Comparison of ENCODE assay signal across 9 cellular contexts in genomic region chr20:46350201-46350985, GRCh38. TPM values are rescaled to one million over a fixed set of nuclear protein-coding genes. Genes with fewer than 3 reads are reported as not detected.
DNase-seq lines count a peak whose midpoint lies in the region; ATAC-seq and TF ChIP-seq lines count a peak whose summit lies in the region.
"Had no signal": no experiment of that assay in that cellular context is flagged by ENCODE, and none has a peak within 500 bp of the region (broad histone marks: within the 10 kb centered on the region; RNA-seq: fewer than 3 reads in every experiment).

No MANE protein-coding gene starts in this region.

- no peak for TF ChIP-seq CTCF in mammary epithelial cell (conservative IDR thresholded peaks at IDR 0.05 in 1 of 2, IDR thresholded peaks at IDR 0.05 in 1 of 2; ENCODE audit: extremely low read depth in 1 of 2, insufficient read depth in 1 of 2, low read depth in 1 of 2, low read length in 2 of 2)
- no peak for TF ChIP-seq CTCF in neural crest cell (conservative IDR thresholded peaks at IDR 0.05)

- in situ Hi-C loops in mammary epithelial cell (cut with MboI; ENCODE audit: low sequenced_read_pairs in 2 of 2) = no loop called here

- no peaks in the 10 kb centered on the region for H3K36me3 Mint-ChIP-seq in neural crest cell (ENCODE audit: low read depth)

- no peaks in the 10 kb centered on the region for H3K36me3 ChIP-seq in mammary epithelial cell (ENCODE audit: insufficient read depth, low read length)

- dilution Hi-C loops in mammary epithelial cell (cut with HindIII; ENCODE audit: low sequenced_read_pairs) = no loop called here

- H3K4me1 Mint-ChIP-seq in neural crest cell = peaks cover 33% of the 10 kb centered on the region

- no peaks in the 10 kb centered on the region for H3K27me3 Mint-ChIP-seq in neural crest cell (ENCODE audit: low read depth)

- H3K27ac Mint-ChIP-seq in neural crest cell (ENCODE audit: unreplicated experiment) = peak overlapping the region; percentile 99

- peaks cover 11% of the 10 kb centered on the region for H3K4me1 ChIP-seq in mammary epithelial cell (ENCODE audit: insufficient read depth, low read length)

- 49% methylated on average over 9 of the region's 13 CpGs for WGBS in mammary epithelial cell (ENCODE audit: low coverage, missing lambda C conversion rate)

- DNase-seq in ELF-1 (ENCODE audit: low read depth, low spot score) (peak; percentile 87), NCI-H2227 treated with DMSO at 0.1 percent for 48 hours (lab: John Stamatoyannopoulos, UW) (peak; percentile 33), mammary epithelial cell (peak; percentile 40), neural crest cell (ENCODE audit: low read depth, low spot score) (peak; percentile 22), NCI-H187 treated with DMSO at 0.1 percent for 48 hours (lab: John Stamatoyannopoulos, UW) (no peak), cerebellar nuclear complex (lab: John Stamatoyannopoulos, UW) (no peak)

- no TSS peak for BruUV-seq in mammary epithelial cell (replicated peaks; lab: Mats Ljungman, UMichigan)

- no peaks in the 10 kb centered on the region for H4K20me1 ChIP-seq in mammary epithelial cell (ENCODE audit: insufficient read depth, low read length)

- peak overlapping the region; percentile 74 for H3K4me3 Mint-ChIP-seq in neural crest cell

- H3K79me2 ChIP-seq in mammary epithelial cell (ENCODE audit: insufficient read depth, low read length) = no peaks in the 10 kb centered on the region

- no peak overlapping the region for H3K27ac ChIP-seq in mammary epithelial cell (ENCODE audit: insufficient read depth, low read depth, low read length)

- intact Hi-C loops in mammary epithelial cell (cut with micrococcal nuclease) = no loop called here

- no peak overlapping the region for H3K9ac ChIP-seq in mammary epithelial cell (ENCODE audit: insufficient read depth, low read length)

- ATAC-seq in GM21576 (IDR thresholded peaks at IDR 0.05; ENCODE audit: unreplicated experiment) = peak; percentile 51
- ATAC-seq in HG03469 (IDR thresholded peaks at IDR 0.05; ENCODE audit: unreplicated experiment) = no peak

- CTCF ChIA-PET in mammary epithelial cell (lab: Charles Lee; ENCODE audit: low non-redundant PET) = no interaction called here

- no peak overlapping the region for H3K4me2 ChIP-seq in mammary epithelial cell (ENCODE audit: insufficient read depth, low read depth, low read length)

- no peaks in the 10 kb centered on the region for H3K9me3 ChIP-seq in mammary epithelial cell (replicated peaks; ENCODE audit: insufficient read depth, low read length)

- H3K4me3 ChIP-seq in mammary epithelial cell (replicated peaks in 1 of 3; ENCODE audit: insufficient read depth in 1 of 3, low read depth in 2 of 3, low read length in 3 of 3) = no peak overlapping the region

- no peaks in the 10 kb centered on the region for H3K27me3 ChIP-seq in mammary epithelial cell (ENCODE audit: insufficient read depth, low read length)

- no peaks in the 10 kb centered on the region for H3K9me3 Mint-ChIP-seq in neural crest cell

- H2AFZ ChIP-seq in mammary epithelial cell (ENCODE audit: low read depth, low read length) = no peak overlapping the region

RNA-seq across cellular contexts. Expression of gene CDH22, which starts 42.1 kb away (rescaled TPM):
- total RNA-seq in mammary epithelial cell = not detected
- polyA plus RNA-seq in mammary epithelial cell = not detected
- polyA minus RNA-seq in mammary epithelial cell = not detected
- total RNA-seq in neural crest cell = 0.09 TPM in 1 of 2 replicates, not detected in the other
- total RNA-seq: activated CD8-positive, alpha-beta memory T cell treated with anti-CD3 and anti-CD28 coated beads for 36 hours had no signal

RNA-seq across cellular contexts. Expression of gene ELMO2, which starts 56.0 kb away (rescaled TPM):
- total RNA-seq in mammary epithelial cell = 10 to 100 TPM; 29.6 to 44.0 TPM
- 24.6 TPM for polyA plus RNA-seq in mammary epithelial cell
- 73.5 TPM for polyA minus RNA-seq in mammary epithelial cell
- 62.4 and 70.1 TPM in 2 replicates for total RNA-seq in neural crest cell

Comparison
In these comparisons a context has a peak if more than half of its experiments do, and no peak if none do; other contexts are left out.
1. DNase-seq: peak in ELF-1 (single experiment), NCI-H2227 treated with DMSO at 0.1 percent for 48 hours (single experiment), mammary epithelial cell (single experiment) and neural crest cell (single experiment); none in NCI-H187 treated with DMSO at 0.1 percent for 48 hours (single experiment) and cerebellar nuclear complex (0 of 2).